ENCODE assay signal across 1 cellular context in genomic region chr1:24203404-24203803, GRCh38.
TF ChIP-seq lines count a peak whose summit lies in the region.

No MANE protein-coding gene starts in this region.

TF ChIP-seq in GM12878, 131 proteins besides CTCF, POLR2A, EP300 and RAD21 (continued from another document and continues in another):
- TF ChIP-seq HSF1 (IDR thresholded peaks at IDR 0.05; ENCODE audit: low read depth, low read length) (no peak), IKZF2 (IDR thresholded peaks at IDR 0.05) (peak; percentile 28 to 35; a peak in 1 of 4 replicates), SRF (IDR thresholded peaks at IDR 0.05; ENCODE audit: low read depth in 2 of 2, low read length in 2 of 2) (no peak), CREB1 (IDR thresholded peaks at IDR 0.05; ENCODE audit: low read depth) (no peak), BCLAF1 (IDR thresholded peaks at IDR 0.05) (no peak), ELK1 (IDR thresholded peaks at IDR 0.05; ENCODE audit: low read depth, low read length) (no peak), FOXM1 (IDR thresholded peaks at IDR 0.05; ENCODE audit: low read depth, low read length) (no peak), CEBPB (IDR thresholded peaks at IDR 0.05; ENCODE audit: borderline replicate concordance in 1 of 2, low read depth in 2 of 2, low read length in 2 of 2) (no peak), DPF2 (IDR thresholded peaks at IDR 0.05) (no peak), JUND (IDR thresholded peaks at IDR 0.05; ENCODE audit: low read depth, low read length) (no peak), CUX1 (IDR thresholded peaks at IDR 0.05; ENCODE audit: insufficient replicate concordance, low read depth, low read length) (no peak), TCF7 (IDR thresholded peaks at IDR 0.05; ENCODE audit: borderline replicate concordance) (no peak), YY1 (IDR thresholded peaks at IDR 0.05; ENCODE audit: low read depth, low read length) (no peak), CBFB (IDR thresholded peaks at IDR 0.05; ENCODE audit: low read depth) (0 out of 2 replicates have a peak, but pooled peaks have one; percentile 56), BHLHE40 (IDR thresholded peaks at IDR 0.05; ENCODE audit: borderline replicate concordance in 1 of 2, low read depth in 2 of 2, low read length in 1 of 2) (peak; percentile 90 to 94), PRDM15 (CRISPR knock-in tag; IDR thresholded peaks at IDR 0.05) (no peak), EGR1 (IDR thresholded peaks at IDR 0.05; ENCODE audit: borderline replicate concordance in 1 of 2, low read depth in 2 of 2, low read length in 2 of 2) (no peak), LARP7 (IDR thresholded peaks at IDR 0.05) (no peak), POU2F2 (IDR thresholded peaks at IDR 0.05; ENCODE audit: borderline replicate concordance, low read depth, low read length) (0 out of 3 replicates have a peak, but pooled peaks have one; percentile 54), RUNX3 (IDR thresholded peaks at IDR 0.05; ENCODE audit: low read length) (peak; percentile 94), BACH1 (IDR thresholded peaks at IDR 0.05; ENCODE audit: borderline replicate concordance) (no peak), MEF2B (IDR thresholded peaks at IDR 0.05; ENCODE audit: partially characterized antibody, poor library complexity, severe bottlenecking) (peak; percentile 25), CBX5 (IDR thresholded peaks at IDR 0.05; ENCODE audit: low read depth) (no peak), MEF2A (IDR thresholded peaks at IDR 0.05; ENCODE audit: insufficient read depth, low read depth, low read length) (0 out of 2 replicates have a peak, but pooled peaks have one; percentile 9), MTA2 (IDR thresholded peaks at IDR 0.05; ENCODE audit: low read depth) (no peak), SMARCA5 (IDR thresholded peaks at IDR 0.05) (no peak), FOXK2 (IDR thresholded peaks at IDR 0.05) (no peak), KAT2A (conservative IDR thresholded peaks at IDR 0.05; ENCODE audit: control insufficient read depth, low read depth, low read length) (no peak), ZNF592 (IDR thresholded peaks at IDR 0.05) (no peak), IRF4 (IDR thresholded peaks at IDR 0.05; ENCODE audit: low read depth, low read length) (no peak), ZNF274 (IDR thresholded peaks at IDR 0.05; ENCODE audit: insufficient read depth, insufficient read length) (no peak), ZBTB40 (IDR thresholded peaks at IDR 0.05; ENCODE audit: borderline replicate concordance) (no peak), STAT1 (conservative IDR thresholded peaks at IDR 0.05) (no peak), SUZ12 (IDR thresholded peaks at IDR 0.05; ENCODE audit: unreplicated experiment) (no peak), RAD51 (IDR thresholded peaks at IDR 0.05) (peak; percentile 56; the same call in 1 of the 2 replicates)
